ENCODE assay signal across 1 cellular context in genomic region chr3:40417845-40418543, GRCh38.
TF ChIP-seq lines count a peak whose summit lies in the region.

No MANE protein-coding gene starts in this region.

TF ChIP-seq in K562, 482 proteins besides CTCF, POLR2A, EP300 and RAD21 (continued from another document):
- TF ChIP-seq POLR3G (IDR thresholded peaks at IDR 0.05; ENCODE audit: extremely low read depth, insufficient read length, insufficient replicate concordance) (no peak), ZNF174 (CRISPR knock-in tag; IDR thresholded peaks at IDR 0.05) (no peak), CSDE1 (IDR thresholded peaks at IDR 0.05) (no peak), NEUROD1 (IDR thresholded peaks at IDR 0.05; ENCODE audit: borderline replicate concordance, low read depth, low read length, partially characterized antibody) (no peak), RNF2 (IDR thresholded peaks at IDR 0.05) (no peak), BDP1 (IDR thresholded peaks at IDR 0.05; ENCODE audit: insufficient read depth, insufficient read length) (no peak), BHLHE40 (IDR thresholded peaks at IDR 0.05; ENCODE audit: low read length) (peak; percentile 21; the same call in 1 of the 2 replicates), CHD1 (IDR thresholded peaks at IDR 0.05; ENCODE audit: low read length) (no peak), STAT5B (CRISPR knock-in tag; IDR thresholded peaks at IDR 0.05) (no peak), NBN (IDR thresholded peaks at IDR 0.05; ENCODE audit: low read depth) (no peak), MIER1 (IDR thresholded peaks at IDR 0.05; ENCODE audit: low read depth) (no peak), RBM17 (IDR thresholded peaks at IDR 0.05; ENCODE audit: borderline replicate concordance, low read depth, low read length) (no peak), ZBTB26 (CRISPR knock-in tag; IDR thresholded peaks at IDR 0.05) (no peak), SREBF1 (IDR thresholded peaks at IDR 0.05; ENCODE audit: borderline replicate concordance, low read depth, low read length) (no peak), NFIC (IDR thresholded peaks at IDR 0.05) (no peak), L3MBTL2 (IDR thresholded peaks at IDR 0.05) (peak; percentile 32; the same call in 1 of the 2 replicates), MNT (conservative IDR thresholded peaks at IDR 0.05) (no peak), SRF (CRISPR knock-in tag; IDR thresholded peaks at IDR 0.05) (peak in 1 of 2 experiments; percentile 51; a peak in 1 of 4 replicates), LARP7 (IDR thresholded peaks at IDR 0.05) (no peak), ZNF561 (CRISPR knock-in tag; conservative IDR thresholded peaks at IDR 0.05) (no peak), TFAM (CRISPR knock-in tag; conservative IDR thresholded peaks at IDR 0.05) (no peak), MEIS2 (IDR thresholded peaks at IDR 0.05; ENCODE audit: partially characterized antibody) (peak; percentile 66), HNRNPUL1 (IDR thresholded peaks at IDR 0.05; ENCODE audit: low read length) (no peak), ZFP30 (CRISPR knock-in tag; IDR thresholded peaks at IDR 0.05; ENCODE audit: borderline replicate concordance) (no peak), TBL1XR1 (IDR thresholded peaks at IDR 0.05; ENCODE audit: low read length in 2 of 2) (0 out of 4 replicates have a peak, but pooled peaks of 1 of the 2 experiments have one; percentile 21), TFAP4 (CRISPR knock-in tag; IDR thresholded peaks at IDR 0.05; ENCODE audit: borderline replicate concordance) (peak; percentile 27; the same call in 1 of the 2 replicates), HINFP (tag; conservative IDR thresholded peaks at IDR 0.05; ENCODE audit: low read depth) (no peak), JUN (IDR thresholded peaks at IDR 0.05; ENCODE audit: borderline replicate concordance, low read depth, low read length) (peak; percentile 66), JUN (CRISPR knock-in tag; IDR thresholded peaks at IDR 0.05; ENCODE audit: borderline replicate concordance) (no peak), ZSCAN29 (IDR thresholded peaks at IDR 0.05) (no peak)
- TF ChIP-seq, protein P1, sequence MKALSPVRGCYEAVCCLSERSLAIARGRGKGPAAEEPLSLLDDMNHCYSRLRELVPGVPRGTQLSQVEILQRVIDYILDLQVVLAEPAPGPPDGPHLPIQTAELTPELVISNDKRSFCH (CRISPR knock-in tag; IDR thresholded peaks at IDR 0.05), result no peak
- TF ChIP-seq, protein P1 (tag; IDR thresholded peaks at IDR 0.05), result no peak
